1 cellular context compared by ENCODE assay signal in genomic region chr10:103652599-103653281, GRCh38.
TF ChIP-seq lines count a peak whose summit lies in the region.

No MANE protein-coding gene starts in this region.

TF ChIP-seq in HepG2, 621 proteins besides CTCF, POLR2A, EP300 and RAD21 (continued from another document and continues in another):
- TF ChIP-seq ZNF724P (CRISPR knock-in tag; IDR thresholded peaks at IDR 0.05; ENCODE audit: borderline replicate concordance) (no peak), ATF7-NPFF (CRISPR knock-in tag; IDR thresholded peaks at IDR 0.05; ENCODE audit: low read depth) (no peak), NFIB (CRISPR knock-in tag; IDR thresholded peaks at IDR 0.05; ENCODE audit: borderline replicate concordance) (0 out of 2 replicates have a peak, but pooled peaks have one; percentile 20), HOXA5 (CRISPR knock-in tag; IDR thresholded peaks at IDR 0.05) (no peak), ZNF670 (CRISPR knock-in tag; IDR thresholded peaks at IDR 0.05; ENCODE audit: borderline replicate concordance) (0 out of 2 replicates have a peak, but pooled peaks have one; percentile 29), ZNF12 (CRISPR knock-in tag; IDR thresholded peaks at IDR 0.05) (no peak), HNRNPLL (IDR thresholded peaks at IDR 0.05; ENCODE audit: low read depth, low read length, poor library complexity, severe bottlenecking) (peak; percentile 1), SOX6 (IDR thresholded peaks at IDR 0.05) (no peak), SOX6 (CRISPR knock-in tag; IDR thresholded peaks at IDR 0.05) (0 out of 2 replicates have a peak, but pooled peaks have one; percentile 11), SMAD3 (CRISPR knock-in tag; IDR thresholded peaks at IDR 0.05) (no peak), ZNF160 (CRISPR knock-in tag; IDR thresholded peaks at IDR 0.05) (no peak), ZXDC (CRISPR knock-in tag; IDR thresholded peaks at IDR 0.05) (no peak), AHR (CRISPR knock-in tag; IDR thresholded peaks at IDR 0.05) (no peak), HIVEP1 (CRISPR knock-in tag; IDR thresholded peaks at IDR 0.05) (no peak), NONO (IDR thresholded peaks at IDR 0.05) (no peak), NONO (CRISPR knock-in tag; conservative IDR thresholded peaks at IDR 0.05) (no peak), SATB2 (CRISPR knock-in tag; IDR thresholded peaks at IDR 0.05) (no peak), KDM6A (CRISPR knock-in tag; IDR thresholded peaks at IDR 0.05; ENCODE audit: low read depth) (no peak), SAFB2 (CRISPR knock-in tag; IDR thresholded peaks at IDR 0.05; ENCODE audit: borderline replicate concordance, low read depth) (no peak), PAXIP1 (CRISPR knock-in tag; conservative IDR thresholded peaks at IDR 0.05) (no peak), ZNF484 (CRISPR knock-in tag; IDR thresholded peaks at IDR 0.05; ENCODE audit: borderline replicate concordance, low read depth) (no peak), HBP1 (CRISPR knock-in tag; IDR thresholded peaks at IDR 0.05; ENCODE audit: low read depth) (no peak), SALL1 (CRISPR knock-in tag; IDR thresholded peaks at IDR 0.05) (peak; percentile 47), PHF5A (CRISPR knock-in tag; IDR thresholded peaks at IDR 0.05; ENCODE audit: low read depth, unreplicated experiment) (no peak), ATF1 (CRISPR knock-in tag; IDR thresholded peaks at IDR 0.05) (no peak), NFATC3 (CRISPR knock-in tag; IDR thresholded peaks at IDR 0.05) (no peak), RARA (CRISPR knock-in tag; IDR thresholded peaks at IDR 0.05) (no peak), CEBPG (CRISPR knock-in tag; IDR thresholded peaks at IDR 0.05) (peak; percentile 66), ZNF383 (CRISPR knock-in tag; IDR thresholded peaks at IDR 0.05; ENCODE audit: borderline replicate concordance) (0 out of 2 replicates have a peak, but pooled peaks have one; percentile 39), MIXL1 (CRISPR knock-in tag; IDR thresholded peaks at IDR 0.05) (no peak), ZFX (CRISPR knock-in tag; IDR thresholded peaks at IDR 0.05; ENCODE audit: low read depth) (peak; percentile 15; the same call in 1 of the 2 replicates), FOXK2 (IDR thresholded peaks at IDR 0.05) (no peak), LCORL (IDR thresholded peaks at IDR 0.05) (no peak), LCORL (CRISPR knock-in tag; IDR thresholded peaks at IDR 0.05) (no peak), ZNF549 (CRISPR knock-in tag; IDR thresholded peaks at IDR 0.05) (no peak), CEBPB (IDR thresholded peaks at IDR 0.05; ENCODE audit: borderline replicate concordance, low read depth, low read length) (peak; percentile 59), ZNF143 (CRISPR knock-in tag; IDR thresholded peaks at IDR 0.05) (no peak), ETS1 (CRISPR knock-in tag; IDR thresholded peaks at IDR 0.05) (no peak), ZNF263 (CRISPR knock-in tag; IDR thresholded peaks at IDR 0.05) (no peak), ATAD3A (CRISPR knock-in tag; IDR thresholded peaks at IDR 0.05) (no peak), PBX2 (CRISPR knock-in tag; IDR thresholded peaks at IDR 0.05) (no peak)
- TF ChIP-seq, protein P1, sequence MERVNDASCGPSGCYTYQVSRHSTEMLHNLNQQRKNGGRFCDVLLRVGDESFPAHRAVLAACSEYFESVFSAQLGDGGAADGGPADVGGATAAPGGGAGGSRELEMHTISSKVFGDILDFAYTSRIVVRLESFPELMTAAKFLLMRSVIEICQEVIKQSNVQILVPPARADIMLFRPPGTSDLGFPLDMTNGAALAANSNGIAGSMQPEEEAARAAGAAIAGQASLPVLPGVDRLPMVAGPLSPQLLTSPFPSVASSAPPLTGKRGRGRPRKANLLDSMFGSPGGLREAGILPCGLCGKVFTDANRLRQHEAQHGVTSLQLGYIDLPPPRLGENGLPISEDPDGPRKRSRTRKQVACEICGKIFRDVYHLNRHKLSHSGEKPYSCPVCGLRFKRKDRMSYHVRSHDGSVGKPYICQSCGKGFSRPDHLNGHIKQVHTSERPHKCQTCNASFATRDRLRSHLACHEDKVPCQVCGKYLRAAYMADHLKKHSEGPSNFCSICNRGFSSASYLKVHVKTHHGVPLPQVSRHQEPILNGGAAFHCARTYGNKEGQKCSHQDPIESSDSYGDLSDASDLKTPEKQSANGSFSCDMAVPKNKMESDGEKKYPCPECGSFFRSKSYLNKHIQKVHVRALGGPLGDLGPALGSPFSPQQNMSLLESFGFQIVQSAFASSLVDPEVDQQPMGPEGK (CRISPR knock-in tag; IDR thresholded peaks at IDR 0.05), result peak; percentile 59
- TF ChIP-seq, protein P2, sequence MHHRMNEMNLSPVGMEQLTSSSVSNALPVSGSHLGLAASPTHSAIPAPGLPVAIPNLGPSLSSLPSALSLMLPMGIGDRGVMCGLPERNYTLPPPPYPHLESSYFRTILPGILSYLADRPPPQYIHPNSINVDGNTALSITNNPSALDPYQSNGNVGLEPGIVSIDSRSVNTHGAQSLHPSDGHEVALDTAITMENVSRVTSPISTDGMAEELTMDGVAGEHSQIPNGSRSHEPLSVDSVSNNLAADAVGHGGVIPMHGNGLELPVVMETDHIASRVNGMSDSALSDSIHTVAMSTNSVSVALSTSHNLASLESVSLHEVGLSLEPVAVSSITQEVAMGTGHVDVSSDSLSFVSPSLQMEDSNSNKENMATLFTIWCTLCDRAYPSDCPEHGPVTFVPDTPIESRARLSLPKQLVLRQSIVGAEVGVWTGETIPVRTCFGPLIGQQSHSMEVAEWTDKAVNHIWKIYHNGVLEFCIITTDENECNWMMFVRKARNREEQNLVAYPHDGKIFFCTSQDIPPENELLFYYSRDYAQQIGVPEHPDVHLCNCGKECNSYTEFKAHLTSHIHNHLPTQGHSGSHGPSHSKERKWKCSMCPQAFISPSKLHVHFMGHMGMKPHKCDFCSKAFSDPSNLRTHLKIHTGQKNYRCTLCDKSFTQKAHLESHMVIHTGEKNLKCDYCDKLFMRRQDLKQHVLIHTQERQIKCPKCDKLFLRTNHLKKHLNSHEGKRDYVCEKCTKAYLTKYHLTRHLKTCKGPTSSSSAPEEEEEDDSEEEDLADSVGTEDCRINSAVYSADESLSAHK (CRISPR knock-in tag; IDR thresholded peaks at IDR 0.05; ENCODE audit: borderline replicate concordance), result no peak
- TF ChIP-seq, protein P3, sequence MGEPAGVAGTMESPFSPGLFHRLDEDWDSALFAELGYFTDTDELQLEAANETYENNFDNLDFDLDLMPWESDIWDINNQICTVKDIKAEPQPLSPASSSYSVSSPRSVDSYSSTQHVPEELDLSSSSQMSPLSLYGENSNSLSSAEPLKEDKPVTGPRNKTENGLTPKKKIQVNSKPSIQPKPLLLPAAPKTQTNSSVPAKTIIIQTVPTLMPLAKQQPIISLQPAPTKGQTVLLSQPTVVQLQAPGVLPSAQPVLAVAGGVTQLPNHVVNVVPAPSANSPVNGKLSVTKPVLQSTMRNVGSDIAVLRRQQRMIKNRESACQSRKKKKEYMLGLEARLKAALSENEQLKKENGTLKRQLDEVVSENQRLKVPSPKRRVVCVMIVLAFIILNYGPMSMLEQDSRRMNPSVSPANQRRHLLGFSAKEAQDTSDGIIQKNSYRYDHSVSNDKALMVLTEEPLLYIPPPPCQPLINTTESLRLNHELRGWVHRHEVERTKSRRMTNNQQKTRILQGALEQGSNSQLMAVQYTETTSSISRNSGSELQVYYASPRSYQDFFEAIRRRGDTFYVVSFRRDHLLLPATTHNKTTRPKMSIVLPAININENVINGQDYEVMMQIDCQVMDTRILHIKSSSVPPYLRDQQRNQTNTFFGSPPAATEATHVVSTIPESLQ (CRISPR knock-in tag; conservative IDR thresholded peaks at IDR 0.05), result no peak
- TF ChIP-seq, protein P4, sequence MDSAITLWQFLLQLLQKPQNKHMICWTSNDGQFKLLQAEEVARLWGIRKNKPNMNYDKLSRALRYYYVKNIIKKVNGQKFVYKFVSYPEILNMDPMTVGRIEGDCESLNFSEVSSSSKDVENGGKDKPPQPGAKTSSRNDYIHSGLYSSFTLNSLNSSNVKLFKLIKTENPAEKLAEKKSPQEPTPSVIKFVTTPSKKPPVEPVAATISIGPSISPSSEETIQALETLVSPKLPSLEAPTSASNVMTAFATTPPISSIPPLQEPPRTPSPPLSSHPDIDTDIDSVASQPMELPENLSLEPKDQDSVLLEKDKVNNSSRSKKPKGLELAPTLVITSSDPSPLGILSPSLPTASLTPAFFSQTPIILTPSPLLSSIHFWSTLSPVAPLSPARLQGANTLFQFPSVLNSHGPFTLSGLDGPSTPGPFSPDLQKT (CRISPR knock-in tag; IDR thresholded peaks at IDR 0.05; ENCODE audit: borderline replicate concordance), result no peak
- TF ChIP-seq, protein P5, sequence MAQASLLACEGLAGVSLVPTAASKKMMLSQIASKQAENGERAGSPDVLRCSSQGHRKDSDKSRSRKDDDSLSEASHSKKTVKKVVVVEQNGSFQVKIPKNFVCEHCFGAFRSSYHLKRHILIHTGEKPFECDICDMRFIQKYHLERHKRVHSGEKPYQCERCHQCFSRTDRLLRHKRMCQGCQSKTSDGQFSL (CRISPR knock-in tag; IDR thresholded peaks at IDR 0.05), result no peak
- TF ChIP-seq, protein P6, sequence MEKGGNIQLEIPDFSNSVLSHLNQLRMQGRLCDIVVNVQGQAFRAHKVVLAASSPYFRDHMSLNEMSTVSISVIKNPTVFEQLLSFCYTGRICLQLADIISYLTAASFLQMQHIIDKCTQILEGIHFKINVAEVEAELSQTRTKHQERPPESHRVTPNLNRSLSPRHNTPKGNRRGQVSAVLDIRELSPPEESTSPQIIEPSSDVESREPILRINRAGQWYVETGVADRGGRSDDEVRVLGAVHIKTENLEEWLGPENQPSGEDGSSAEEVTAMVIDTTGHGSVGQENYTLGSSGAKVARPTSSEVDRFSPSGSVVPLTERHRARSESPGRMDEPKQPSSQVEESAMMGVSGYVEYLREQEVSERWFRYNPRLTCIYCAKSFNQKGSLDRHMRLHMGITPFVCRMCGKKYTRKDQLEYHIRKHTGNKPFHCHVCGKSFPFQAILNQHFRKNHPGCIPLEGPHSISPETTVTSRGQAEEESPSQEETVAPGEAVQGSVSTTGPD (CRISPR knock-in tag; IDR thresholded peaks at IDR 0.05), result no peak
